In genomic region chr6:143397229-143398222, GRCh38 we compare ENCODE assay signal across 8 cellular contexts. TPM values are rescaled to one million over a fixed set of nuclear protein-coding genes. Genes with fewer than 3 reads are reported as not detected.
A peak's percentile ranks its signal among the peaks of the same experiment; 100 is the strongest.
DNase-seq lines count a peak whose midpoint lies in the region; ATAC-seq and TF ChIP-seq lines count a peak whose summit lies in the region.

No MANE protein-coding gene starts in this region.

- H3K4me3 ChIP-seq in AG09309 (ENCODE audit: control insufficient read depth, low read depth, low read length) (no peak overlapping the region), liver (ENCODE audit: low read depth in 1 of 3, low read length in 3 of 3) (no peak overlapping the region)

- no peaks in the 10 kb centered on the region for H3K27me3 Mint-ChIP-seq in brain

- no peaks in the 10 kb centered on the region for H3K9me3 ChIP-seq in liver (ENCODE audit: control insufficient read depth in 4 of 4, low read length in 3 of 4)

- H3K27me3 ChIP-seq in liver (ENCODE audit: control insufficient read depth in 4 of 4, insufficient read depth in 4 of 4, low read length in 3 of 4) = no peaks in the 10 kb centered on the region

- peak overlapping the region; percentile 63 to 66 for H3K27ac ChIP-seq in liver (ENCODE audit: low read depth in 1 of 2, low read length in 2 of 2)

- WGBS in liver = 43% methylated on average over 16 of the region's 16 CpGs

- ATAC-seq in HG03378 (IDR thresholded peaks at IDR 0.05; ENCODE audit: unreplicated experiment) = no peak

- no peaks in the 10 kb centered on the region for H3K9me3 Mint-ChIP-seq in brain

- peak overlapping the region in 4 of 5 experiments; percentile 13 to 57 (median 33) for H3K27ac Mint-ChIP-seq in brain

- H3K36me3 Mint-ChIP-seq in brain = no peaks in the 10 kb centered on the region

- H3K4me3 Mint-ChIP-seq in brain = no peak overlapping the region

- TF ChIP-seq RAD21 in liver (IDR thresholded peaks at IDR 0.05) = peak; percentile 47 to 61

- peak; percentile 55 for DNase-seq in AG09309 (ENCODE audit: low read depth)
- peak; percentile 96 for DNase-seq in HT1080 (ENCODE audit: low read depth)
- DNase-seq in OCI-M2 (lab: John Stamatoyannopoulos, UW; ENCODE audit: unreplicated experiment) = no peak
- no peak for DNase-seq in NOMO-1 treated with DMSO at 0.1 percent for 48 hours (lab: John Stamatoyannopoulos, UW; ENCODE audit: unreplicated experiment)
- no peak for DNase-seq in KG1 (lab: John Stamatoyannopoulos, UW)

- H3K4me1 Mint-ChIP-seq in brain = peaks cover 38% of the 10 kb centered on the region

- TF ChIP-seq CTCF in AG09309 (IDR thresholded peaks at IDR 0.05; ENCODE audit: control insufficient read depth, insufficient read depth, low read depth, low read length, missing control alignments) (no peak), brain (conservative IDR thresholded peaks at IDR 0.05) (no peak), liver (IDR thresholded peaks at IDR 0.05; ENCODE audit: low read depth, low read length, missing input control) (no peak)

- peaks cover 0 to 10% (median under 1%) of the 10 kb centered on the region in 4 donors for H3K4me1 ChIP-seq in liver (ENCODE audit: control insufficient read depth in 4 of 4, insufficient read depth in 4 of 4, low read length in 3 of 4)

- no peaks in the 10 kb centered on the region for H3K36me3 ChIP-seq in liver (ENCODE audit: control insufficient read depth in 4 of 4, insufficient read depth in 3 of 4, low read depth in 1 of 4, low read length in 3 of 4)

- no peak overlapping the region for H3K9ac ChIP-seq in liver (ENCODE audit: low read depth in 1 of 2, low read length in 2 of 2)

TF ChIP-seq in liver, 16 proteins besides CTCF, POLR2A, EP300 and RAD21:
- peak; percentile 79 to 91 for TF ChIP-seq HNF4A (conservative IDR thresholded peaks at IDR 0.05)
- no peak for TF ChIP-seq HNF4G (IDR thresholded peaks at IDR 0.05)
- peak; percentile 89 for TF ChIP-seq MAX (IDR thresholded peaks at IDR 0.05)
- TF ChIP-seq REST (IDR thresholded peaks at IDR 0.05) = peak; percentile 72
- TF ChIP-seq ATF3 (IDR thresholded peaks at IDR 0.05) = peak; percentile 76
- TF ChIP-seq ZBTB33 (IDR thresholded peaks at IDR 0.05) = peak; percentile 88
- peak; percentile 91 for TF ChIP-seq FOXA1 (IDR thresholded peaks at IDR 0.05)
- peak in 1 of 2 donors; percentile 75 for TF ChIP-seq GABPA (IDR thresholded peaks at IDR 0.05 in 1 of 2, conservative IDR thresholded peaks at IDR 0.05 in 1 of 2)
- TF ChIP-seq YY1 (IDR thresholded peaks at IDR 0.05) = peak; percentile 82
- TF ChIP-seq RXRA (IDR thresholded peaks at IDR 0.05) = peak; percentile 98 to 99
- peak; percentile 89 for TF ChIP-seq SP1 (IDR thresholded peaks at IDR 0.05)
- no peak for TF ChIP-seq TAF1 (conservative IDR thresholded peaks at IDR 0.05)
- peak; percentile 95 to 97 for TF ChIP-seq EGR1 (IDR thresholded peaks at IDR 0.05; ENCODE audit: low read depth in 2 of 2)
- peak; percentile 93 to 98 for TF ChIP-seq JUND (IDR thresholded peaks at IDR 0.05)
- TF ChIP-seq FOXA2 (IDR thresholded peaks at IDR 0.05) = peak; percentile 81
- peak; percentile 87 for TF ChIP-seq NR2F2 (IDR thresholded peaks at IDR 0.05)

RNA-seq across cellular contexts. Expression of gene ADAT2, which starts 53.0 kb away (rescaled TPM):
- total RNA-seq in HT1080 (2014; rRNA removed; shearing (Covaris generic)) = 5.2 and 5.8 TPM in 2 replicates
- 5.5 and 7.1 TPM in 2 replicates for polyA plus RNA-seq in HT1080 (2015; cell fraction: cytosol; rRNA removed)
- polyA plus RNA-seq in HT1080 (2015; cell fraction: nucleus; rRNA removed) = 55.7 and 61.5 TPM in 2 replicates
- polyA plus RNA-seq in brain (ENCODE audit: insufficient read depth, low read depth, low replicate concordance) = 1.1 TPM
- total RNA-seq in liver = 1 to 10 TPM; 2.4 to 2.7 TPM
- polyA plus RNA-seq in liver = 1 to 10 TPM; 1.4 to 3.7 TPM

RNA-seq across cellular contexts. Expression of gene PEX3, which starts 53.1 kb away (rescaled TPM):
- total RNA-seq in HT1080 (2014; rRNA removed; shearing (Covaris generic)) = 26.7 and 27.7 TPM in 2 replicates
- 12.2 and 13.8 TPM in 2 replicates for polyA plus RNA-seq in HT1080 (2015; cell fraction: cytosol; rRNA removed)
- polyA plus RNA-seq in HT1080 (2015; cell fraction: nucleus; rRNA removed) = 23.8 and 29.5 TPM in 2 replicates
- polyA plus RNA-seq in brain (ENCODE audit: insufficient read depth, low read depth, low replicate concordance) = 10.9 TPM
- 10 to 100 TPM; 12.7 to 15.6 TPM for total RNA-seq in liver
- 10 to 100 TPM; 14.8 to 27.2 TPM for polyA plus RNA-seq in liver

Comparison
In these comparisons a context has a peak if more than half of its experiments do, and no peak if none do; other contexts are left out.
1. DNase-seq: peak in AG09309 (single experiment) and HT1080 (single experiment); none in OCI-M2 (single experiment), NOMO-1 treated with DMSO at 0.1 percent for 48 hours (single experiment) and KG1 (single experiment).